In the genomic region with DNA sequence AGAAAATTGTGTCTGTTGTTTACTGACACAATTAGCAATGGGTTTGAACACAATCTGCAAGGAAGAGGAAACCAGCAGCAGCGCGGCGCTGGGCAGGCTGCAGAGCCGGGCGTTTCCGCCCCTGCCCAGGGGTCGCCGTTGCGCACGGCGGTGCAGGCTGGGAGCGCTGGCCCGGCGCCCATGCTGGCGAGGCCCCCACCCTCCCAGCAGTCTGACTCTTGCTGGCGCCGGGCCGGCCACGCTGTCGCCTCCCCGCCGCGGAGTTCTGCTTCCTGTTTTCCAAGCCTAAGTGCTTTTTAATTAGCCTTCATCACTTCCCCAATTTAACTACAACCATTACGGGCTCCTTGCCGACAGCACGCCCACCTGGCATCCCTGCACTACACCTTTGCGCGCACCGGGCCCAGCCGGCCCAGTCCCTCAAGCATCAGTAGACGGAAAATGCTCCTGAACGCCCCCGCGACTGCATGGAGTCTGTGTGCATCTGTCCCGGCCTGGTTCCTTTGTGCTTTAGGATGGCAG, we compare ENCODE assay signal across 8 cellular contexts.
DNase-seq lines count a peak whose midpoint lies in the region; ATAC-seq and TF ChIP-seq lines count a peak whose summit lies in the region.

No MANE protein-coding gene starts in this region.

- H3K27me3 ChIP-seq in IMR-90 (ENCODE audit: control insufficient read depth, insufficient read depth, low read length) (no peaks in the 10 kb centered on the region; the same call in 1 of the 2 replicates), colonic mucosa (no peaks in the 10 kb centered on the region), spleen (replicated peaks in 1 of 7) (peaks cover 0 to 14% (median 0%) of the 10 kb centered on the region in 7 donors)

- H3K4me3 Mint-ChIP-seq in activated naive CD4-positive, alpha-beta T cell treated with anti-CD3 and anti-CD28 coated beads for 36 hours = peak overlapping the region; percentile 71

- H3K9me1 ChIP-seq in IMR-90 (ENCODE audit: insufficient read depth, low read length) = no peaks in the 10 kb centered on the region

- dilution Hi-C loops in IMR-90 (cut with HindIII; ENCODE audit: low sequenced_read_pairs, unreplicated experiment) = no loop called here

- TF ChIP-seq POLR2A in IMR-90 (IDR thresholded peaks at IDR 0.05; ENCODE audit: low read depth, low read length) (no peak), spleen (IDR thresholded peaks at IDR 0.05) (no peak)

- H3K27me3 Mint-ChIP-seq in activated naive CD4-positive, alpha-beta T cell treated with anti-CD3 and anti-CD28 coated beads for 36 hours (ENCODE audit: low read depth) = peaks cover 53% of the 10 kb centered on the region

- WGBS in IMR-90 (ENCODE audit: extremely low coverage in 2 of 2, insufficient read length in 1 of 2), 2 experiments = 2% methylated on average over 16 of the region's 35 CpGs; no CpG with 5 or more reads in 1 of the 2 experiments
- 1 to 5% (median 1%) methylated on average over 35 of the region's 35 CpGs for WGBS in spleen, 5 donors

- H4K20me1 ChIP-seq in IMR-90 (ENCODE audit: insufficient read depth, low read length) = no peaks in the 10 kb centered on the region

- H3K9me3 ChIP-seq in IMR-90 (ENCODE audit: control insufficient read depth, insufficient read depth, low read length) (no peaks in the 10 kb centered on the region), colonic mucosa (no peaks in the 10 kb centered on the region), spleen (no peaks in the 10 kb centered on the region)

- no peaks in the 10 kb centered on the region for H3K4me1 ChIP-seq in IMR-90 (ENCODE audit: control insufficient read depth, insufficient read depth, low read length)
- no peaks in the 10 kb centered on the region for H3K4me1 ChIP-seq in colonic mucosa
- H3K4me1 ChIP-seq in spleen = peaks cover 0 to 35% (median 25%) of the 10 kb centered on the region in 6 donors

- TF ChIP-seq CTCF in IMR-90 (conservative IDR thresholded peaks at IDR 0.05; ENCODE audit: low read depth, low read length) = no peak
- TF ChIP-seq CTCF in colonic mucosa (IDR thresholded peaks at IDR 0.05) = no peak
- peak in 1 of 11 experiments; percentile 10 for TF ChIP-seq CTCF in spleen (IDR thresholded peaks at IDR 0.05 in 8 of 11, conservative IDR thresholded peaks at IDR 0.05 in 3 of 11)

- CTCF ChIA-PET in activated naive CD4-positive, alpha-beta T cell treated with anti-CD3 and anti-CD28 coated beads for 36 hours (lab: Charles Lee) = interaction anchor here (0.7 to 0.8 kb wide), 2 partner anchors 136 to 630 kb away, joined by 3 to 4 read pairs; no protein-coding TSS in a partner anchor
- CTCF ChIA-PET in IMR-90 (lab: Yijun Ruan, JAX) = interaction anchor here (0.7 kb wide), 1 partner anchor 200 kb away, joined by 11 read pairs; no protein-coding TSS in a partner anchor

- peaks cover 16% of the 10 kb centered on the region for H3K4me1 Mint-ChIP-seq in activated naive CD4-positive, alpha-beta T cell treated with anti-CD3 and anti-CD28 coated beads for 36 hours (ENCODE audit: low read depth)

- no TSS peak for BruUV-seq in IMR-90 (replicated peaks; lab: Mats Ljungman, UMichigan)

- H3K4ac ChIP-seq in IMR-90 (ENCODE audit: low read depth, low read length) = no peak overlapping the region

- no peak overlapping the region for H2AK9ac ChIP-seq in IMR-90 (replicated peaks; ENCODE audit: low read depth, low read length, poor library complexity)

- H3K56ac ChIP-seq in IMR-90 (ENCODE audit: extremely low read depth, insufficient read depth, low read length) = no peak overlapping the region

- no peak overlapping the region for H2BK15ac ChIP-seq in IMR-90 (ENCODE audit: low read depth, low read length)

- no peak overlapping the region for H2BK5ac ChIP-seq in IMR-90 (ENCODE audit: low read depth, low read length, poor library complexity, severe bottlenecking)

- H3K14ac ChIP-seq in IMR-90 (replicated peaks; ENCODE audit: low read depth, low read length) = no peak overlapping the region

- H3K27ac ChIP-seq in IMR-90 (ENCODE audit: insufficient read depth, low read length) (no peak overlapping the region), colonic mucosa (no peak overlapping the region), spleen (peak overlapping the region; percentile 20 to 76 (median 66))

- H2AK5ac ChIP-seq in IMR-90 (ENCODE audit: low read depth, low read length) = no peak overlapping the region

- H3K36me3 Mint-ChIP-seq in activated naive CD4-positive, alpha-beta T cell treated with anti-CD3 and anti-CD28 coated beads for 36 hours (ENCODE audit: low read depth) = no peaks in the 10 kb centered on the region

- H3K27ac Mint-ChIP-seq in activated naive CD4-positive, alpha-beta T cell treated with anti-CD3 and anti-CD28 coated beads for 36 hours = no peak overlapping the region

- H4K91ac ChIP-seq in IMR-90 (ENCODE audit: insufficient read depth, low read depth, low read length) = no peak overlapping the region

- H3K9ac ChIP-seq in IMR-90 (ENCODE audit: low read depth, low read length) (0 out of 2 replicates have a peak overlapping the region, but pooled peaks have one; percentile 6), colonic mucosa (ENCODE audit: low read depth in 2 of 2, low read length in 2 of 2) (no peak overlapping the region)

- H4K8ac ChIP-seq in IMR-90 (ENCODE audit: low read depth in 2 of 2, low read length in 2 of 2) = no peak overlapping the region

- no peaks in the 10 kb centered on the region for H3K36me3 ChIP-seq in IMR-90 (ENCODE audit: control insufficient read depth, insufficient read depth, low read length)
- H3K36me3 ChIP-seq in colonic mucosa = no peaks in the 10 kb centered on the region
- H3K36me3 ChIP-seq in spleen = no peaks in the 10 kb centered on the region

- H3K4me2 ChIP-seq in IMR-90 (ENCODE audit: low read depth, low read length) = peak overlapping the region; percentile 62

- H3K4me3 ChIP-seq in IMR-90 (ENCODE audit: insufficient read depth, low read depth, low read length) (peak overlapping the region; percentile 25), colonic mucosa (peak overlapping the region; percentile 31), spleen (peak overlapping the region; percentile 19 to 64 (median 37))

- H3K18ac ChIP-seq in IMR-90 (ENCODE audit: low read depth, low read length) = no peak overlapping the region

- H4K5ac ChIP-seq in IMR-90 (ENCODE audit: low read depth, low read length) = no peak overlapping the region

- H2AFZ ChIP-seq in IMR-90 (replicated peaks; ENCODE audit: low read length, poor library complexity) = peak overlapping the region; percentile 91

- POLR2A ChIA-PET in IMR-90 (lab: Charles Lee; ENCODE audit: unreplicated experiment) = no interaction called here

- in situ Hi-C loops in IMR-90 (cut with MboI; ENCODE audit: low sequenced_read_pairs) = no loop called here

- H3K23ac ChIP-seq in IMR-90 (ENCODE audit: low read depth, low read length) = no peak overlapping the region

- H3K9me3 Mint-ChIP-seq in activated naive CD4-positive, alpha-beta T cell treated with anti-CD3 and anti-CD28 coated beads for 36 hours = no peaks in the 10 kb centered on the region

- DNase-seq in activated naive CD4-positive, alpha-beta T cell treated with anti-CD3 and anti-CD28 coated beads for 36 hours = peak; percentile 10
- DNase-seq in activated naive CD4-positive, alpha-beta T cell (lab: John Stamatoyannopoulos, UW) = no peak
- DNase-seq in IMR-90 = no peak
- peak; percentile 36 for DNase-seq in colonic mucosa
- peak; percentile 26 to 46 for DNase-seq in left colon
- DNase-seq in spleen = peak; percentile 92
- DNase-seq in HCEC 1CT = no peak

- intact Hi-C loops in activated naive CD4-positive, alpha-beta T cell treated with anti-CD3 and anti-CD28 coated beads for 36 hours (cut with micrococcal nuclease) = loop anchor here (5.0 kb wide), 1 partner anchor 90 kb away; no protein-coding TSS in a partner anchor
- intact Hi-C loops in IMR-90 (cut with micrococcal nuclease) (no loop called here), colonic mucosa (cut with DNase I) (no loop called here), left colon (cut with DNase I, micrococcal nuclease) (no loop called here), spleen (cut with DNase I; ENCODE audit: low total_unique reads) (no loop called here)

- TF ChIP-seq RAD21 in IMR-90 (IDR thresholded peaks at IDR 0.05; ENCODE audit: low read length) = no peak

- H3K79me1 ChIP-seq in IMR-90 (ENCODE audit: low read depth in 1 of 2, low read length in 2 of 2) = no peaks in the 10 kb centered on the region

- H2BK20ac ChIP-seq in IMR-90 (ENCODE audit: low read depth, low read length) = no peak overlapping the region

- ATAC-seq in IMR-90 (ENCODE audit: low read depth) = peak; percentile 44
- peak; percentile 73 for ATAC-seq in left colon

- H2BK120ac ChIP-seq in IMR-90 (ENCODE audit: low read depth, low read length) = no peak overlapping the region

TF ChIP-seq in IMR-90, 13 proteins besides CTCF, POLR2A, EP300 and RAD21 (continues in another document):
- TF ChIP-seq CEBPB (IDR thresholded peaks at IDR 0.05; ENCODE audit: low read depth, low read length) (no peak), CHD1 (IDR thresholded peaks at IDR 0.05; ENCODE audit: low read depth, low read length) (no peak), SMC3 (IDR thresholded peaks at IDR 0.05; ENCODE audit: low read depth, low read length) (no peak), MAFK (IDR thresholded peaks at IDR 0.05; ENCODE audit: low read depth, low read length) (no peak), FOS (IDR thresholded peaks at IDR 0.05; ENCODE audit: low read depth, low read length) (no peak)
- TF ChIP-seq, protein P1, sequence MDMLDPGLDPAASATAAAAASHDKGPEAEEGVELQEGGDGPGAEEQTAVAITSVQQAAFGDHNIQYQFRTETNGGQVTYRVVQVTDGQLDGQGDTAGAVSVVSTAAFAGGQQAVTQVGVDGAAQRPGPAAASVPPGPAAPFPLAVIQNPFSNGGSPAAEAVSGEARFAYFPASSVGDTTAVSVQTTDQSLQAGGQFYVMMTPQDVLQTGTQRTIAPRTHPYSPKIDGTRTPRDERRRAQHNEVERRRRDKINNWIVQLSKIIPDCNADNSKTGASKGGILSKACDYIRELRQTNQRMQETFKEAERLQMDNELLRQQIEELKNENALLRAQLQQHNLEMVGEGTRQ (IDR thresholded peaks at IDR 0.05; ENCODE audit: low read depth, low read length) = no peak

TF ChIP-seq in PFSK-1, 5 proteins besides CTCF, POLR2A, EP300 and RAD21 (continues in another document):
- TF ChIP-seq FOXP2 (optimal IDR thresholded peaks at IDR 0.05; ENCODE audit: borderline replicate concordance, extremely low read depth, extremely low read length, insufficient read depth) = peak; percentile 37

Comparison
In these comparisons a context has a peak if more than half of its experiments do, and no peak if none do; other contexts are left out.
1. DNase-seq: peak in activated naive CD4-positive, alpha-beta T cell treated with anti-CD3 and anti-CD28 coated beads for 36 hours (single experiment), colonic mucosa (single experiment), left colon (2 of 2) and spleen (single experiment); none in activated naive CD4-positive, alpha-beta T cell (0 of 4), IMR-90 (single experiment) and HCEC 1CT (single experiment).
2. H3K27ac ChIP-seq: peak in spleen (8 of 8); none in IMR-90 (single experiment) and colonic mucosa (single experiment).
3. Peak in every context shown above with its lines, with median percentiles within 50 percentile points of each other: H3K4me3 ChIP-seq.